15 cellular contexts compared by ENCODE assay signal in the genomic region with DNA sequence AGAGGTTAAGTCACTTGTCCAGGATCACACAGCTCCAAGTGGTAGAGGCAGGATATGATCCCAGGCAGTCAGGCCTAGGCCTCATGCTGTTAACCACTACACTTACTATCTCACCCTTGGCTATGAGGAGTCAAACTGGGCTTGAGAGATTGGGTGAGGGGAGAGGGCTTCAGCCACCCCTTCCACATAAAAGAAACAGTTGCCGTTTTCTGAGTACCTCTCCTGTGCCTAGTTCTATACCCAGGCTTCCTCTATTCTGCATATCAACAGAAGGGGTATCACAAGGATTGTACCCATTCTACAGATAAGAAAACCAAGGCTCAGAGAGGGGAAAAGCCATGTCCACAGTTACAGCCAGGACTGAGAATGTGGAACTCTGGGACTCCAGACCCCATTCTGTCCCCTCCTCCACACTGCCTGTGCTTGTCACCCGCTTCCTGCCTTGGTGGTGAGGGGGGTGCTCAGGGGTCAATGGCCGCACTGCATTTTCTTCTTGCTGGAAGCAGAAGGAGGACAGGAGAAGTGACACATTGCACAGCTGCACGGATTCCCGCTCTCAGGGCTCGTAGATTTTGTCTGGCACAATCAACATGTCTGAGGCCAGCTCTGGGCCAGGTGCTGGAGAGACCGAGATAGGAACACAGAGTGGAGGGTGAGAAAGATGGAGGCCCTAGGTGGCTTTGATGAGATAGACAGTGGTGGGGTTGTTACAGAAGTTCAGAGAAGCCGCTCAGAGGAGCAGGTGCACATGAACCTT.
"Had no signal": no experiment of that assay in that cellular context is flagged by ENCODE, and none has a peak within 500 bp of the region (broad histone marks: within the 10 kb centered on the region; RNA-seq: fewer than 3 reads in every experiment).

No MANE protein-coding gene starts in this region.

- H3K9me3 ChIP-seq: lower lobe of right lung, SJSA1, uterus had no signal

- DNase-seq: activated CD4-positive, alpha-beta T cell treated with anti-CD3 and anti-CD28 coated beads, Interleukin-2, amount 10 ng/mL, durations not matched to agents 7 days and 5 days; activated CD4-positive, CD25-positive, alpha-beta regulatory T cell; activated CD8-positive, alpha-beta memory T cell treated with anti-CD3 and anti-CD28 coated beads for 24 hours; activated naive CD8-positive, alpha-beta T cell treated with anti-CD3 and anti-CD28 coated beads for 36 hours; hippocampal formation; lower lobe of right lung; stimulated activated CD4-positive, alpha-beta T cell treated with anti-CD3 and anti-CD28 coated beads, Interleukin-4, amount 100 ng/mL, for 24 hours; stimulated activated naive CD4-positive, alpha-beta T cell treated with Interleukin-2 at 50 U/mL for 16 hours; SW 1271; uterus had no signal

- H3K4me3 ChIP-seq: lower lobe of right lung, SJSA1, uterus had no signal

- H3K36me3 ChIP-seq: lower lobe of right lung, SJSA1, uterus had no signal

- H3K27me3 ChIP-seq: SJSA1, uterus had no signal

- H3K27ac ChIP-seq: SJSA1 had no signal

- ATAC-seq: esophagus mucosa, lower lobe of right lung had no signal

- H3K36me3 Mint-ChIP-seq: activated naive CD8-positive, alpha-beta T cell treated with anti-CD3 and anti-CD28 coated beads for 36 hours; mesothelial cell of epicardium had no signal

- H3K9me3 Mint-ChIP-seq: activated CD4-positive, alpha-beta T cell treated with anti-CD3 and anti-CD28 coated beads, Interleukin-2, amount 10 ng/mL, durations not matched to agents 7 days and 5 days; activated naive CD8-positive, alpha-beta T cell treated with anti-CD3 and anti-CD28 coated beads for 36 hours; mesothelial cell of epicardium; T-helper 2 cell treated with Interferon-gamma antibody and Interleukin-4, amounts not matched to agents 5 μg/mL and 100 μg/mL, for 36 hours had no signal

- FAIRE-seq: astrocyte had no signal

- H3K4me3 Mint-ChIP-seq: activated CD4-positive, alpha-beta T cell treated with anti-CD3 and anti-CD28 coated beads, Interleukin-2, amount 10 ng/mL, durations not matched to agents 7 days and 5 days; activated naive CD8-positive, alpha-beta T cell treated with anti-CD3 and anti-CD28 coated beads for 36 hours; mesothelial cell of epicardium; T-helper 2 cell treated with Interferon-gamma antibody and Interleukin-4, amounts not matched to agents 5 μg/mL and 100 μg/mL, for 36 hours had no signal

- H3K27ac Mint-ChIP-seq: activated CD4-positive, alpha-beta T cell treated with anti-CD3 and anti-CD28 coated beads, Interleukin-2, amount 10 ng/mL, durations not matched to agents 7 days and 5 days; activated naive CD8-positive, alpha-beta T cell treated with anti-CD3 and anti-CD28 coated beads for 36 hours; mesothelial cell of epicardium; T-helper 2 cell treated with Interferon-gamma antibody and Interleukin-4, amounts not matched to agents 5 μg/mL and 100 μg/mL, for 36 hours had no signal

- H3K4me1 Mint-ChIP-seq: activated CD4-positive, alpha-beta T cell treated with anti-CD3 and anti-CD28 coated beads, Interleukin-2, amount 10 ng/mL, durations not matched to agents 7 days and 5 days; activated naive CD8-positive, alpha-beta T cell treated with anti-CD3 and anti-CD28 coated beads for 36 hours had no signal

- H3K4me1 ChIP-seq: SJSA1, uterus had no signal
